Comparison of ENCODE assay signal across 18 cellular contexts in genomic region chr2:221521261-221521845, GRCh38. TPM values are rescaled to one million over a fixed set of nuclear protein-coding genes. Genes with fewer than 3 reads are reported as not detected.
DNase-seq lines count a peak whose midpoint lies in the region; ATAC-seq and TF ChIP-seq lines count a peak whose summit lies in the region.
"Had no signal": no experiment of that assay in that cellular context is flagged by ENCODE, and none has a peak within 500 bp of the region (broad histone marks: within the 10 kb centered on the region; RNA-seq: fewer than 3 reads in every experiment).

No MANE protein-coding gene starts in this region.

- no peak overlapping the region for H2AFZ ChIP-seq in neural progenitor cell (replicated peaks)

- no peak for DNase-seq in activated T-cell treated with anti-CD3 and anti-CD28 coated beads, Interleukin-2, amount 50 U/mL, for 72 hours
- no peak for DNase-seq in activated T-cell treated with anti-CD3 and anti-CD28 coated beads, Interleukin-2, amount 50 U/mL, for 48 hours
- DNase-seq in CD4-positive, CD25-positive, alpha-beta regulatory T cell = no peak
- DNase-seq in MV-4-11 (lab: John Stamatoyannopoulos, UW) (peak; percentile 66), neural progenitor cell (ENCODE audit: low spot score) (no peak)
- DNase-seq in activated effector memory CD4-positive, alpha-beta T cell treated with anti-CD3 and anti-CD28 coated beads, Interleukin-2, amount 50 U/mL, for 16 hours = no peak
- DNase-seq: Calu3, EL, MG63, NCI-H1092, NCI-H146, NCI-H2029 treated with DMSO at 0.1 percent for 48 hours, NCI-H748 treated with DMSO at 0.1 percent for 48 hours, Right ventricle myocardium superior, SW 1271 had no signal

- peak overlapping the region; percentile 82 for H3K27ac Mint-ChIP-seq in activated T-cell treated with anti-CD3 and anti-CD28 coated beads, Interleukin-2, amount 50 U/mL, for 72 hours
- peak overlapping the region in 2 of 3 donors; percentile 39 to 62 for H3K27ac Mint-ChIP-seq in CD4-positive, CD25-positive, alpha-beta regulatory T cell
- no peak overlapping the region for H3K27ac Mint-ChIP-seq in neural progenitor cell

- H3K79me2 ChIP-seq in neural progenitor cell (ENCODE audit: low read depth) = peaks cover 100% of the 10 kb centered on the region

- peaks cover 29% of the 10 kb centered on the region for H3F3A ChIP-seq in neural progenitor cell (ENCODE audit: low read depth)

- H3K9ac ChIP-seq in neural progenitor cell = no peak overlapping the region

- no peaks in the 10 kb centered on the region for H3K36me3 ChIP-seq in CD4-positive, CD25-positive, alpha-beta regulatory T cell (ENCODE audit: control insufficient read depth, insufficient read depth, low read length)
- H3K36me3 ChIP-seq in neural progenitor cell = peaks cover 4% of the 10 kb centered on the region
- H3K36me3 ChIP-seq: MG63 had no signal

- H3K36me3 Mint-ChIP-seq in activated T-cell treated with anti-CD3 and anti-CD28 coated beads, Interleukin-2, amount 50 U/mL, for 72 hours (ENCODE audit: insufficient read depth in 2 of 2) = peaks cover 0 to 2% of the 10 kb centered on the region in 2 donors
- no peaks in the 10 kb centered on the region for H3K36me3 Mint-ChIP-seq in CD4-positive, CD25-positive, alpha-beta regulatory T cell
- peaks cover 10% of the 10 kb centered on the region for H3K36me3 Mint-ChIP-seq in neural progenitor cell

- no peak overlapping the region for H3K27ac ChIP-seq in CD4-positive, CD25-positive, alpha-beta regulatory T cell (ENCODE audit: insufficient read depth, low read length, poor library complexity, severe bottlenecking)
- peak overlapping the region; percentile 18 for H3K27ac ChIP-seq in neural progenitor cell
- H3K27ac ChIP-seq: A549 had no signal

- H3K4me3 Mint-ChIP-seq in activated T-cell treated with anti-CD3 and anti-CD28 coated beads, Interleukin-2, amount 50 U/mL, for 72 hours = peak overlapping the region in 1 of 2 donors; percentile 20
- peak overlapping the region in 1 of 4 donors; percentile 78 for H3K4me3 Mint-ChIP-seq in CD4-positive, CD25-positive, alpha-beta regulatory T cell
- H3K4me3 Mint-ChIP-seq in neural progenitor cell = no peak overlapping the region

- peaks cover 100% of the 10 kb centered on the region for H4K20me1 ChIP-seq in neural progenitor cell (ENCODE audit: low read depth)

- peaks cover 47% of the 10 kb centered on the region for H3K4me1 ChIP-seq in CD4-positive, CD25-positive, alpha-beta regulatory T cell (ENCODE audit: control insufficient read depth, insufficient read depth, low read length, poor library complexity, severe bottlenecking)
- H3K4me1 ChIP-seq in neural progenitor cell = peaks cover 38% of the 10 kb centered on the region
- H3K4me1 ChIP-seq: A549 had no signal

- no peaks in the 10 kb centered on the region for H3K9me3 Mint-ChIP-seq in activated T-cell treated with anti-CD3 and anti-CD28 coated beads, Interleukin-2, amount 50 U/mL, for 72 hours
- H3K9me3 Mint-ChIP-seq in CD4-positive, CD25-positive, alpha-beta regulatory T cell = no peaks in the 10 kb centered on the region
- no peaks in the 10 kb centered on the region for H3K9me3 Mint-ChIP-seq in neural progenitor cell

- no peak for TF ChIP-seq CTCF in neural progenitor cell (IDR thresholded peaks at IDR 0.05)

- H3K27me3 Mint-ChIP-seq in activated T-cell treated with anti-CD3 and anti-CD28 coated beads, Interleukin-2, amount 50 U/mL, for 72 hours (ENCODE audit: low read depth) = no peaks in the 10 kb centered on the region
- H3K27me3 Mint-ChIP-seq in CD4-positive, CD25-positive, alpha-beta regulatory T cell = no peaks in the 10 kb centered on the region
- H3K27me3 Mint-ChIP-seq in neural progenitor cell (ENCODE audit: insufficient read depth, low read depth) = no peaks in the 10 kb centered on the region

- no peaks in the 10 kb centered on the region for H3K4me1 Mint-ChIP-seq in activated T-cell treated with anti-CD3 and anti-CD28 coated beads, Interleukin-2, amount 50 U/mL, for 72 hours (ENCODE audit: low read depth)
- peaks cover 0 to 29% (median 8%) of the 10 kb centered on the region in 4 donors for H3K4me1 Mint-ChIP-seq in CD4-positive, CD25-positive, alpha-beta regulatory T cell
- peaks cover 7% of the 10 kb centered on the region for H3K4me1 Mint-ChIP-seq in neural progenitor cell

- no peak for ATAC-seq in activated T-cell treated with anti-CD3 and anti-CD28 coated beads, Interleukin-2, amount 50 U/mL, for 72 hours (replicated peaks in 1 of 2)
- no peak for ATAC-seq in CD4-positive, CD25-positive, alpha-beta regulatory T cell (ENCODE audit: low read depth in 2 of 2)
- no peak for ATAC-seq in GM18873 (IDR thresholded peaks at IDR 0.05; ENCODE audit: low FRiP score, unreplicated experiment)
- ATAC-seq: A549 had no signal

- H3K4me2 ChIP-seq in neural progenitor cell = peak overlapping the region; percentile 24
- H3K4me2 ChIP-seq: A549 had no signal

- no peak overlapping the region for H3K4me3 ChIP-seq in CD4-positive, CD25-positive, alpha-beta regulatory T cell (ENCODE audit: low read depth, low read length)
- H3K4me3 ChIP-seq in neural progenitor cell = no peak overlapping the region
- H3K4me3 ChIP-seq: A549, GM12878, MG63 had no signal

- no peaks in the 10 kb centered on the region for H3K9me3 ChIP-seq in CD4-positive, CD25-positive, alpha-beta regulatory T cell (ENCODE audit: control insufficient read depth in 2 of 2, low read length in 2 of 2)
- no peaks in the 10 kb centered on the region for H3K9me3 ChIP-seq in neural progenitor cell (ENCODE audit: low read depth)
- H3K9me3 ChIP-seq: A549, MG63 had no signal

- H3K27me3 ChIP-seq in CD4-positive, CD25-positive, alpha-beta regulatory T cell (ENCODE audit: control insufficient read depth, insufficient read depth, low read length) = no peaks in the 10 kb centered on the region
- H3K27me3 ChIP-seq in neural progenitor cell = no peaks in the 10 kb centered on the region
- H3K27me3 ChIP-seq: MG63 had no signal

RNA-seq across cellular contexts. Expression of gene EPHA4, which starts 50.8 kb away (rescaled TPM):
- 1 to 10 TPM; 3.4 to 6.6 TPM for total RNA-seq in activated T-cell treated with anti-CD3 and anti-CD28 coated beads, Interleukin-2, amount 50 U/mL, for 72 hours
- total RNA-seq in CD4-positive, CD25-positive, alpha-beta regulatory T cell = 23.5 TPM
- 10 to 100 TPM in 3 of 4 donors, 1 to 10 TPM in 1; 7.1 to 17.3 (median 12.0) TPM for polyA plus RNA-seq in CD4-positive, CD25-positive, alpha-beta regulatory T cell
- 300 and 323 TPM in 2 replicates for total RNA-seq in neural progenitor cell (ENCODE audit: low replicate concordance)

Comparison
In these comparisons a context has a peak if more than half of its experiments do, and no peak if none do; other contexts are left out.
1. RNA of gene EPHA4, which starts 50.8 kb away (total RNA-seq): 300 to 323 TPM in neural progenitor cell; 23.5 TPM in CD4-positive, CD25-positive, alpha-beta regulatory T cell (single experiment) and 3.4 to 6.6 TPM in activated T-cell treated with anti-CD3 and anti-CD28 coated beads, Interleukin-2, amount 50 U/mL, for 72 hours; every median in the first group is over 10 times any median in the second.